ENCODE assay signal across 9 cellular contexts in genomic region chrX:72297953-72298730, GRCh38. TPM values are rescaled to one million over a fixed set of nuclear protein-coding genes. Genes with fewer than 3 reads are reported as not detected.
DNase-seq lines count a peak whose midpoint lies in the region; ATAC-seq, FAIRE-seq and TF ChIP-seq lines count a peak whose summit lies in the region.
"Had no signal": no experiment of that assay in that cellular context is flagged by ENCODE, and none has a peak within 500 bp of the region (broad histone marks: within the 10 kb centered on the region; RNA-seq: fewer than 3 reads in every experiment).

No MANE protein-coding gene starts in this region.

- H3K4me1 ChIP-seq in DND-41 (ENCODE audit: insufficient read depth, low read length), result no peaks in the 10 kb centered on the region
- peaks cover 8% of the 10 kb centered on the region for H3K4me1 ChIP-seq in OCI-LY3 (ENCODE audit: low read length)
- no peaks in the 10 kb centered on the region for H3K4me1 ChIP-seq in foreskin keratinocyte

- H4K20me1 ChIP-seq in DND-41 (ENCODE audit: insufficient read depth, low read length), result no peaks in the 10 kb centered on the region
- no peaks in the 10 kb centered on the region; the same call in 1 of the 2 replicates for H4K20me1 ChIP-seq in OCI-LY3 (ENCODE audit: insufficient read depth, low read length)

- TF ChIP-seq POLR2A in lower leg skin (IDR thresholded peaks at IDR 0.05), result no peak

- DNase-seq in DND-41 (no peak), foreskin keratinocyte (no peak), urothelium cell line (ENCODE audit: low spot score) (no peak), lower leg skin (ENCODE audit: low spot score in 2 of 2) (no peak)
- DNase-seq in activated T-helper 1 cell treated with anti-CD3 and anti-CD28 coated beads, Interleukin-12 subunit alpha, Interleukin-12 subunit beta, Interleukin-2, Interleukin-4 antibody, amounts not matched to agents 30 ng/mL and 10 ng/mL and 1 ng/mL, durations not matched to agents 14 hours and 24 hours and 36 hours (ENCODE audit: low spot score), result no peak

- no peaks in the 10 kb centered on the region for H3K4me1 Mint-ChIP-seq in activated T-helper 1 cell treated with anti-CD3 and anti-CD28 coated beads, Interleukin-12 subunit alpha, Interleukin-12 subunit beta, Interleukin-2, Interleukin-4 antibody, amounts not matched to agents 30 ng/mL and 10 ng/mL and 1 ng/mL, durations not matched to agents 14 hours and 24 hours and 36 hours (ENCODE audit: low read depth)

- H3K79me2 ChIP-seq in DND-41 (ENCODE audit: insufficient read depth, low read length) (no peaks in the 10 kb centered on the region), OCI-LY3 (ENCODE audit: low read length) (no peaks in the 10 kb centered on the region)

- ATAC-seq in DND-41 (ENCODE audit: insufficient read depth, low read depth), result no peak; the same call in 2 of the 3 replicates
- ATAC-seq in GM19438 (IDR thresholded peaks at IDR 0.05; ENCODE audit: low read depth, unreplicated experiment), result peak; percentile 68
- peak; percentile 57 for ATAC-seq in foreskin keratinocyte
- ATAC-seq in GM21737 (IDR thresholded peaks at IDR 0.05; ENCODE audit: unreplicated experiment), result no peak

- H3K9me3 ChIP-seq in DND-41 (ENCODE audit: insufficient read depth, low read length, severe bottlenecking) (no peaks in the 10 kb centered on the region), OCI-LY3 (ENCODE audit: insufficient read depth, low read length) (no peaks in the 10 kb centered on the region)

- H3K4me2 ChIP-seq in DND-41 (ENCODE audit: insufficient read depth, low read length) (no peak overlapping the region), OCI-LY3 (ENCODE audit: low read length) (peak overlapping the region; percentile 39; the same call in 1 of the 2 replicates)

- H3K4me3 Mint-ChIP-seq in activated T-helper 1 cell treated with anti-CD3 and anti-CD28 coated beads, Interleukin-12 subunit alpha, Interleukin-12 subunit beta, Interleukin-2, Interleukin-4 antibody, amounts not matched to agents 30 ng/mL and 10 ng/mL and 1 ng/mL, durations not matched to agents 14 hours and 24 hours and 36 hours, result no peak overlapping the region

- TF ChIP-seq CTCF in DND-41 (IDR thresholded peaks at IDR 0.05; ENCODE audit: borderline replicate concordance, extremely low read depth, low read length, poor library complexity, severe bottlenecking), result peak; percentile 40
- TF ChIP-seq CTCF in OCI-LY3 (IDR thresholded peaks at IDR 0.05; ENCODE audit: low read depth, low read length), result peak; percentile 58
- peak; percentile 50 for TF ChIP-seq CTCF in foreskin keratinocyte (conservative IDR thresholded peaks at IDR 0.05)
- no peak for TF ChIP-seq CTCF in lower leg skin (IDR thresholded peaks at IDR 0.05)

- H3K36me3 ChIP-seq in DND-41 (ENCODE audit: insufficient read depth, low read length), result no peaks in the 10 kb centered on the region
- H3K36me3 ChIP-seq in OCI-LY3 (replicated peaks; ENCODE audit: low read depth, low read length), result no peaks in the 10 kb centered on the region

- H3K27me3 Mint-ChIP-seq in activated T-helper 1 cell treated with anti-CD3 and anti-CD28 coated beads, Interleukin-12 subunit alpha, Interleukin-12 subunit beta, Interleukin-2, Interleukin-4 antibody, amounts not matched to agents 30 ng/mL and 10 ng/mL and 1 ng/mL, durations not matched to agents 14 hours and 24 hours and 36 hours (ENCODE audit: insufficient read depth), result peaks cover 33% of the 10 kb centered on the region

- no peaks in the 10 kb centered on the region for H3K9me3 Mint-ChIP-seq in activated T-helper 1 cell treated with anti-CD3 and anti-CD28 coated beads, Interleukin-12 subunit alpha, Interleukin-12 subunit beta, Interleukin-2, Interleukin-4 antibody, amounts not matched to agents 30 ng/mL and 10 ng/mL and 1 ng/mL, durations not matched to agents 14 hours and 24 hours and 36 hours

- H2AFZ ChIP-seq in DND-41 (ENCODE audit: low read depth, low read length) (no peak overlapping the region), OCI-LY3 (ENCODE audit: low read depth, low read length) (no peak overlapping the region)

- intact Hi-C loops in lower leg skin (cut with DNase I; ENCODE audit: low total_unique reads), result no loop called here
- intact Hi-C loops in activated T-helper 1 cell treated with anti-CD3 and anti-CD28 coated beads, Interleukin-12 subunit alpha, Interleukin-12 subunit beta, Interleukin-2, Interleukin-4 antibody, amounts not matched to agents 30 ng/mL and 10 ng/mL and 1 ng/mL, durations not matched to agents 14 hours and 24 hours and 36 hours (cut with micrococcal nuclease), result loop anchor here (2.0 kb wide), 1 partner anchor 243 kb away; no protein-coding TSS in a partner anchor

- H3K9ac ChIP-seq in DND-41 (ENCODE audit: low read depth, low read length) (no peak overlapping the region), OCI-LY3 (ENCODE audit: low read length) (no peak overlapping the region)

- H3K4me3 ChIP-seq in DND-41 (ENCODE audit: low read depth in 1 of 2, low read length in 2 of 2) (no peak overlapping the region), OCI-LY3 (ENCODE audit: low read length) (no peak overlapping the region), lower leg skin (ENCODE audit: low read depth, poor library complexity, severe bottlenecking) (no peak overlapping the region)

- H3K27ac Mint-ChIP-seq in activated T-helper 1 cell treated with anti-CD3 and anti-CD28 coated beads, Interleukin-12 subunit alpha, Interleukin-12 subunit beta, Interleukin-2, Interleukin-4 antibody, amounts not matched to agents 30 ng/mL and 10 ng/mL and 1 ng/mL, durations not matched to agents 14 hours and 24 hours and 36 hours, result no peak overlapping the region

- WGBS in lower leg skin, 2 donors, result 33 to 83% methylated on average over 3 to 4 of the region's 4 CpGs

- no peak overlapping the region for H3K27ac ChIP-seq in DND-41 (ENCODE audit: low read length)
- H3K27ac ChIP-seq in OCI-LY3 (ENCODE audit: low read length), result no peak overlapping the region
- no peak overlapping the region for H3K27ac ChIP-seq in foreskin keratinocyte

- no peaks in the 10 kb centered on the region for H3K27me3 ChIP-seq in DND-41 (ENCODE audit: insufficient read depth, low read length, poor library complexity)
- H3K27me3 ChIP-seq in OCI-LY3 (ENCODE audit: low read depth, low read length), result no peaks in the 10 kb centered on the region
- H3K27me3 ChIP-seq in foreskin keratinocyte, result peaks cover 24% of the 10 kb centered on the region

- H3K36me3 Mint-ChIP-seq in activated T-helper 1 cell treated with anti-CD3 and anti-CD28 coated beads, Interleukin-12 subunit alpha, Interleukin-12 subunit beta, Interleukin-2, Interleukin-4 antibody, amounts not matched to agents 30 ng/mL and 10 ng/mL and 1 ng/mL, durations not matched to agents 14 hours and 24 hours and 36 hours (ENCODE audit: low read depth), result no peaks in the 10 kb centered on the region

- no peak for FAIRE-seq in urothelium cell line (lab: Jason Lieb, UNC)

RNA-seq across cellular contexts. Expression of gene CITED1, which starts 7.6 kb away (rescaled TPM):
- total RNA-seq in foreskin keratinocyte (0.28 TPM in 1 of 2 replicates, not detected in the other), lower leg skin (1 to 10 TPM in 2 of 4 donors, under 1 TPM in 1, not detected in 1; 0.96 to 2.7 (median 1.3) TPM)
- 0.16 and 0.22 TPM in 2 replicates for polyA plus RNA-seq in foreskin keratinocyte
- total RNA-seq in activated T-helper 1 cell treated with anti-CD3 and anti-CD28 coated beads, Interleukin-12 subunit alpha, Interleukin-12 subunit beta, Interleukin-2, Interleukin-4 antibody, amounts not matched to agents 30 ng/mL and 10 ng/mL and 1 ng/mL, durations not matched to agents 14 hours and 24 hours and 36 hours, result 0.78 TPM in 1 of 2 replicates, not detected in the other
- total RNA-seq: T-helper 2 cell treated with Interferon-gamma antibody and Interleukin-4, amounts not matched to agents 100 ng/mL and 5 ng/mL, for 36 hours had no signal

RNA-seq across cellular contexts. Expression of gene RPS4X, which starts 21.1 kb away (rescaled TPM):
- total RNA-seq in foreskin keratinocyte (795 and 855 TPM in 2 replicates), lower leg skin (1,000 to 10,000 TPM; 1,105 to 1,519 (median 1,275) TPM)
- polyA plus RNA-seq in foreskin keratinocyte, result 1,037 and 1,115 TPM in 2 replicates
- 982 and 989 TPM in 2 replicates for total RNA-seq in activated T-helper 1 cell treated with anti-CD3 and anti-CD28 coated beads, Interleukin-12 subunit alpha, Interleukin-12 subunit beta, Interleukin-2, Interleukin-4 antibody, amounts not matched to agents 30 ng/mL and 10 ng/mL and 1 ng/mL, durations not matched to agents 14 hours and 24 hours and 36 hours

RNA-seq across cellular contexts. Expression of gene ERCC6L, which starts 59.3 kb away (rescaled TPM):
- total RNA-seq in foreskin keratinocyte, result 15.1 and 19.8 TPM in 2 replicates
- 4.3 and 6.7 TPM in 2 replicates for polyA plus RNA-seq in foreskin keratinocyte
- under 1 TPM in 3 of 4 donors, not detected in 1; 0.13 to 0.81 (median 0.34) TPM for total RNA-seq in lower leg skin
- total RNA-seq in activated T-helper 1 cell treated with anti-CD3 and anti-CD28 coated beads, Interleukin-12 subunit alpha, Interleukin-12 subunit beta, Interleukin-2, Interleukin-4 antibody, amounts not matched to agents 30 ng/mL and 10 ng/mL and 1 ng/mL, durations not matched to agents 14 hours and 24 hours and 36 hours, result 7.4 and 7.5 TPM in 2 replicates

Comparison
In these comparisons a context has a peak if more than half of its experiments do, and no peak if none do; other contexts are left out.
1. ATAC-seq: peak in GM19438 (single experiment) and foreskin keratinocyte (single experiment); none in DND-41 (single experiment) and GM21737 (single experiment).
2. CTCF ChIP-seq: peak in DND-41 (single experiment), OCI-LY3 (single experiment) and foreskin keratinocyte (single experiment); none in lower leg skin (0 of 3).